In the genomic region with DNA sequence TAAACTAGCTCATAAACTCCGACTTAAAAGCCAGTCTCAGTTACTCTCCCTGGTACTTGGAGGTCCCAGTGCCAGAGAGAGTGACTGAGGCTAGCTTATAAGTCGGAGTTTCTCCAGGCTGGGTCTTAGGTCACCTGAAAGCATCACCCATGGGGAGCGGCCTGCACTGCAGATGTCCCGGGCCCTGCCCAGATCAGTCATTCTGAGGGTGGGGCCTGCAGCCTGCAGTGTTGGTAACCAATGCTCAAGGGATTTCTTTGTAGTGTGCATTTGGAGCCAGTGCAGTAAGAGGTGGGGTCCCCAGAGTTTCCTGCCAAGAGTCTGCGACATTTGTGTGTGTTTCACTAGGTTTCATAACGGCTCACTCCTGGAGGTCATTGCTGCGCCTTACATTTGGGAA, we compare ENCODE assay signal across 25 cellular contexts. TPM values are rescaled to one million over a fixed set of nuclear protein-coding genes. Genes with fewer than 3 reads are reported as not detected.
A peak's percentile ranks its signal among the peaks of the same experiment; 100 is the strongest.
DNase-seq lines count a peak whose midpoint lies in the region; ATAC-seq and TF ChIP-seq lines count a peak whose summit lies in the region.
"Had no signal": no experiment of that assay in that cellular context is flagged by ENCODE, and none has a peak within 500 bp of the region (broad histone marks: within the 10 kb centered on the region; RNA-seq: fewer than 3 reads in every experiment).

No MANE protein-coding gene starts in this region.

- peak overlapping the region; percentile 41 for H3K4me3 Mint-ChIP-seq in activated naive CD4-positive, alpha-beta T cell treated with anti-CD3 and anti-CD28 coated beads, Interleukin-2, amount 50 U/mL, for 24 hours
- peak overlapping the region; percentile 18 for H3K4me3 Mint-ChIP-seq in activated naive CD8-positive, alpha-beta T cell treated with anti-CD3 and anti-CD28 coated beads, Interleukin-2, amount 10 ng/mL, durations not matched to agents 7 days and 5 days
- H3K4me3 Mint-ChIP-seq in neural crest cell (no peak overlapping the region), mesothelial cell of epicardium (no peak overlapping the region)
- H3K4me3 Mint-ChIP-seq: CD14-positive monocyte had no signal

- H3K27me3 ChIP-seq in lower lobe of right lung (ENCODE audit: low read depth): no peaks in the 10 kb centered on the region
- H3K27me3 ChIP-seq: gastroesophageal sphincter, upper lobe of right lung had no signal

- peaks cover 6% of the 10 kb centered on the region for H3K4me1 ChIP-seq in lower lobe of right lung

- H3K27ac ChIP-seq in lower lobe of right lung: no peak overlapping the region
- H3K27ac ChIP-seq: gastroesophageal sphincter, upper lobe of right lung had no signal

- H3K36me3 ChIP-seq in lower lobe of right lung: peaks cover 45% of the 10 kb centered on the region

- H3K4me1 Mint-ChIP-seq in activated naive CD4-positive, alpha-beta T cell treated with anti-CD3 and anti-CD28 coated beads, Interleukin-2, amount 50 U/mL, for 24 hours: peaks cover 71% of the 10 kb centered on the region
- peaks cover 45% of the 10 kb centered on the region for H3K4me1 Mint-ChIP-seq in activated naive CD8-positive, alpha-beta T cell treated with anti-CD3 and anti-CD28 coated beads, Interleukin-2, amount 10 ng/mL, durations not matched to agents 7 days and 5 days
- H3K4me1 Mint-ChIP-seq in neural crest cell (peaks cover 9% of the 10 kb centered on the region), mesothelial cell of epicardium (no peaks in the 10 kb centered on the region)

- intact Hi-C loops in lower lobe of right lung (cut with DNase I): no loop called here

- DNase-seq in activated naive CD4-positive, alpha-beta T cell (lab: John Stamatoyannopoulos, UW): no peak
- no peak for DNase-seq in activated naive CD8-positive, alpha-beta T cell treated with anti-CD3 and anti-CD28 coated beads, Interleukin-2, amount 10 ng/mL, durations not matched to agents 7 days and 5 days
- DNase-seq in neural crest cell (ENCODE audit: low read depth, low spot score) (no peak), mesothelial cell of epicardium (ENCODE audit: low spot score in 2 of 2, unreplicated experiment in 2 of 2) (no peak), lower lobe of right lung (no peak)
- no peak for DNase-seq in stimulated activated CD4-positive, alpha-beta T cell treated with anti-CD3 and anti-CD28 coated beads, Interleukin-2, amount 100 ng/mL, for 24 hours
- DNase-seq: ACHN; activated CD4-positive, alpha-beta T cell treated with anti-CD3 and anti-CD28 coated beads, Interleukin-2, amount 50 U/mL, for 4 hours; islet precursor cell; mammary epithelial cell; NCI-H1105; NCI-H345; NCI-H82; occipital lobe; OCI-M1; retina; SIG-M5; stimulated activated CD4-positive, alpha-beta T cell treated with anti-CD3 and anti-CD28 coated beads, Interleukin-12 subunit alpha, Interleukin-12 subunit beta, amount 100 ng/mL, for 4 hours; upper lobe of right lung had no signal

- ATAC-seq in activated naive CD8-positive, alpha-beta T cell treated with anti-CD3 and anti-CD28 coated beads, Interleukin-2, amount 10 ng/mL, durations not matched to agents 7 days and 5 days (ENCODE audit: low read depth): no peak
- ATAC-seq in GM21529 (IDR thresholded peaks at IDR 0.05; ENCODE audit: unreplicated experiment) (no peak), lower lobe of right lung (no peak)
- ATAC-seq: gastroesophageal sphincter, HepG2, upper lobe of right lung had no signal

- no peaks in the 10 kb centered on the region for H3K27me3 Mint-ChIP-seq in activated naive CD4-positive, alpha-beta T cell treated with anti-CD3 and anti-CD28 coated beads, Interleukin-2, amount 50 U/mL, for 24 hours
- no peaks in the 10 kb centered on the region for H3K27me3 Mint-ChIP-seq in activated naive CD8-positive, alpha-beta T cell treated with anti-CD3 and anti-CD28 coated beads, Interleukin-2, amount 10 ng/mL, durations not matched to agents 7 days and 5 days
- no peaks in the 10 kb centered on the region for H3K27me3 Mint-ChIP-seq in neural crest cell (ENCODE audit: low read depth)
- no peaks in the 10 kb centered on the region for H3K27me3 Mint-ChIP-seq in mesothelial cell of epicardium (ENCODE audit: low read depth)

- no peak for TF ChIP-seq CTCF in neural crest cell (conservative IDR thresholded peaks at IDR 0.05)
- no peak for TF ChIP-seq CTCF in mesothelial cell of epicardium (IDR thresholded peaks at IDR 0.05; ENCODE audit: unreplicated experiment)
- no peak for TF ChIP-seq CTCF in lower lobe of right lung (IDR thresholded peaks at IDR 0.05)

- POLR2A ChIA-PET in activated naive CD8-positive, alpha-beta T cell treated with anti-CD3 and anti-CD28 coated beads, Interleukin-2, amount 10 ng/mL, durations not matched to agents 7 days and 5 days (lab: Charles Lee): interaction anchor here (2.5 to 5.2 kb wide), 2 partner anchors 13 to 106 kb away, joined by 14 to 68 read pairs; a partner anchor contains a TSS

- no peaks in the 10 kb centered on the region for H3K9me3 Mint-ChIP-seq in activated naive CD4-positive, alpha-beta T cell treated with anti-CD3 and anti-CD28 coated beads, Interleukin-2, amount 50 U/mL, for 24 hours
- no peaks in the 10 kb centered on the region for H3K9me3 Mint-ChIP-seq in activated naive CD8-positive, alpha-beta T cell treated with anti-CD3 and anti-CD28 coated beads, Interleukin-2, amount 10 ng/mL, durations not matched to agents 7 days and 5 days
- no peaks in the 10 kb centered on the region for H3K9me3 Mint-ChIP-seq in neural crest cell
- no peaks in the 10 kb centered on the region for H3K9me3 Mint-ChIP-seq in mesothelial cell of epicardium
- H3K9me3 Mint-ChIP-seq: activated naive CD4-positive, alpha-beta T cell treated with anti-CD3 and anti-CD28 coated beads, Interleukin-2, amount 50 U/mL, for 72 hours; CD14-positive monocyte had no signal

- peaks cover 3% of the 10 kb centered on the region for H3K36me3 Mint-ChIP-seq in activated naive CD4-positive, alpha-beta T cell treated with anti-CD3 and anti-CD28 coated beads, Interleukin-2, amount 50 U/mL, for 24 hours
- H3K36me3 Mint-ChIP-seq in activated naive CD8-positive, alpha-beta T cell treated with anti-CD3 and anti-CD28 coated beads, Interleukin-2, amount 10 ng/mL, durations not matched to agents 7 days and 5 days: peaks cover 26% of the 10 kb centered on the region
- H3K36me3 Mint-ChIP-seq in neural crest cell (ENCODE audit: low read depth) (peaks cover 4% of the 10 kb centered on the region), mesothelial cell of epicardium (peaks cover 13% of the 10 kb centered on the region)

- H3K4me3 ChIP-seq in lower lobe of right lung: no peak overlapping the region
- H3K4me3 ChIP-seq: gastroesophageal sphincter, upper lobe of right lung had no signal

- peak overlapping the region; percentile 57 for H3K27ac Mint-ChIP-seq in activated naive CD4-positive, alpha-beta T cell treated with anti-CD3 and anti-CD28 coated beads, Interleukin-2, amount 50 U/mL, for 24 hours
- peak overlapping the region; percentile 98 for H3K27ac Mint-ChIP-seq in activated naive CD8-positive, alpha-beta T cell treated with anti-CD3 and anti-CD28 coated beads, Interleukin-2, amount 10 ng/mL, durations not matched to agents 7 days and 5 days
- H3K27ac Mint-ChIP-seq in neural crest cell (ENCODE audit: unreplicated experiment) (peak overlapping the region; percentile 92), mesothelial cell of epicardium (no peak overlapping the region)

- no peaks in the 10 kb centered on the region for H3K9me3 ChIP-seq in lower lobe of right lung
- H3K9me3 ChIP-seq: gastroesophageal sphincter, upper lobe of right lung had no signal

RNA-seq across cellular contexts. Expression of a gene that starts 14.8 kb away (rescaled TPM):
- 10 to 100 TPM; 37.4 to 39.9 TPM for total RNA-seq in activated naive CD8-positive, alpha-beta T cell treated with anti-CD3 and anti-CD28 coated beads, Interleukin-2, amount 10 ng/mL, durations not matched to agents 7 days and 5 days
- total RNA-seq in neural crest cell (33.8 and 38.3 TPM in 2 replicates), mesothelial cell of epicardium (30.1 to 32.9 TPM (median 30.6 TPM) in 3 replicates), lower lobe of right lung (27.2 TPM)

RNA-seq across cellular contexts. Expression of a gene that starts 42.4 kb away (rescaled TPM):
- total RNA-seq in activated naive CD8-positive, alpha-beta T cell treated with anti-CD3 and anti-CD28 coated beads, Interleukin-2, amount 10 ng/mL, durations not matched to agents 7 days and 5 days: 1 to 10 TPM; 7.0 to 7.2 TPM
- total RNA-seq in neural crest cell (20.3 and 23.5 TPM in 2 replicates), mesothelial cell of epicardium (43.6 to 45.3 TPM (median 45.0 TPM) in 3 replicates), lower lobe of right lung (41.5 TPM)

Comparison
In these comparisons a context has a peak if more than half of its experiments do, and no peak if none do; other contexts are left out.
1. H3K4me3 Mint-ChIP-seq: peak in activated naive CD4-positive, alpha-beta T cell treated with anti-CD3 and anti-CD28 coated beads, Interleukin-2, amount 50 U/mL, for 24 hours (single experiment) and activated naive CD8-positive, alpha-beta T cell treated with anti-CD3 and anti-CD28 coated beads, Interleukin-2, amount 10 ng/mL, durations not matched to agents 7 days and 5 days (single experiment); none in neural crest cell (single experiment) and mesothelial cell of epicardium (single experiment).